Comparison of ENCODE assay signal across 1 cellular context in the genomic region with DNA sequence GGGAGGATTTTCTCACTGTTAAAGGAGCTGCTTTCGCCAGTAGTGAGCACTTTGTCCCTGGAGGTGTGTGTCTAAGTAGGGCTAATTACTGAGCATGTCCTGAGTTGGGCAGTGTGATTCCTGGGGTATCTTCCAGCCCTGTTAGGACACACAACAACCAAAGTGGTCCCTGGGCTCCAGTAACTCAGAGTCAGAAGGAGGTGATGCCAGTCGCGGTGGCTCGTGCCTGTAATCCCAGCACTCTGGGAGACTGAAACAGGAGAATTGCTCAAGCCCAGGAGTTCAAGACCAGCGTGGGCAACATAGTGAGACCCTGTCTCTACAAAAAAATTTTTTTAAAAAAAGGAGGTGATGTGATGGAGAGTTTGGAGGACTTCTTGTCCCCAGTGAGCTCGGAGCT.
TF ChIP-seq lines count a peak whose summit lies in the region.

No MANE protein-coding gene starts in this region.

TF ChIP-seq in GM12891, 5 proteins besides CTCF, POLR2A, EP300 and RAD21:
- TF ChIP-seq POLR2AphosphoS5 (IDR thresholded peaks at IDR 0.05; ENCODE audit: low read depth, low read length): no peak
- TF ChIP-seq SPI1 (IDR thresholded peaks at IDR 0.05; ENCODE audit: low read depth, low read length): no peak
- TF ChIP-seq POU2F2 (IDR thresholded peaks at IDR 0.05; ENCODE audit: low read depth, low read length): no peak
- no peak for TF ChIP-seq PAX5 (IDR thresholded peaks at IDR 0.05; ENCODE audit: insufficient read depth, low read length, severe bottlenecking)
- no peak for TF ChIP-seq TAF1 (IDR thresholded peaks at IDR 0.05; ENCODE audit: low read depth, low read length)
